In genomic region chr7:64574481-64575159, GRCh38 we compare ENCODE assay signal across 8 cellular contexts. TPM values are rescaled to one million over a fixed set of nuclear protein-coding genes. Genes with fewer than 3 reads are reported as not detected.
DNase-seq lines count a peak whose midpoint lies in the region; ATAC-seq and TF ChIP-seq lines count a peak whose summit lies in the region.

No MANE protein-coding gene starts in this region.

- H3K27ac ChIP-seq in RWPE2 (ENCODE audit: poor library complexity, severe bottlenecking) = peak overlapping the region; percentile 30
- no peak overlapping the region for H3K27ac ChIP-seq in esophagus squamous epithelium
- peak overlapping the region; percentile 39 for H3K27ac ChIP-seq in neuronal stem cell (replicated peaks; ENCODE audit: low read length)

- TF ChIP-seq CTCF in RWPE2 (IDR thresholded peaks at IDR 0.05; ENCODE audit: poor library complexity, severe bottlenecking) (no peak), esophagus squamous epithelium (IDR thresholded peaks at IDR 0.05) (no peak), BE2C (IDR thresholded peaks at IDR 0.05; ENCODE audit: low read depth, low read length) (no peak), type B pancreatic cell (conservative IDR thresholded peaks at IDR 0.05) (no peak)

- H3K36me3 ChIP-seq in RWPE2 (ENCODE audit: low read depth) (no peaks in the 10 kb centered on the region), esophagus squamous epithelium (no peaks in the 10 kb centered on the region), neuronal stem cell (replicated peaks in 1 of 2; ENCODE audit: control insufficient read depth in 2 of 2, insufficient read depth in 2 of 2, low read length in 2 of 2) (no peaks in the 10 kb centered on the region), BE2C (no peaks in the 10 kb centered on the region)

- H3K23ac ChIP-seq in neuronal stem cell (ENCODE audit: low read depth, low read length, poor library complexity) = no peak overlapping the region

- 23 to 71% methylated on average over 13 to 24 of the region's 26 CpGs for whole genome bisulfite sequencing in esophagus squamous epithelium, 2 donors
- WGBS in neuronal stem cell (ENCODE audit: extremely low coverage in 2 of 2, insufficient read length in 2 of 2, insufficient replicate concordance in 1 of 2), 2 donors = no CpG with 5 or more reads among the region's 26 CpGs

- H3K27me3 Mint-ChIP-seq in type B pancreatic cell = no peaks in the 10 kb centered on the region

- H3K4me3 ChIP-seq in RWPE2 (ENCODE audit: severe bottlenecking) (peak overlapping the region; percentile 56), esophagus squamous epithelium (peak overlapping the region; percentile 14 to 43 (median 38)), neuronal stem cell (ENCODE audit: low read length in 2 of 2) (peak overlapping the region in 1 of 2 donors; percentile 80), BE2C (ENCODE audit: low read depth, low read length) (no peak overlapping the region)

- DNase-seq in AG20443 (ENCODE audit: low spot score) = peak; percentile 87
- peak; percentile 64 for DNase-seq in RWPE2 (ENCODE audit: low spot score)
- no peak for DNase-seq in esophagus squamous epithelium (lab: John Stamatoyannopoulos, UW)
- no peak for DNase-seq in neuronal stem cell (ENCODE audit: low spot score)
- no peak for DNase-seq in amniotic stem cell (lab: John Stamatoyannopoulos, UW)
- DNase-seq in HEK293T (ENCODE audit: extremely low spot score) = no peak
- no peak for DNase-seq in BE2C
- DNase-seq in type B pancreatic cell (ENCODE audit: extremely low spot score, unreplicated experiment) = no peak

- H3K27ac Mint-ChIP-seq in type B pancreatic cell = no peak overlapping the region

- H3K18ac ChIP-seq in neuronal stem cell (ENCODE audit: low read length) = no peak overlapping the region

- no peak overlapping the region for H3K14ac ChIP-seq in neuronal stem cell (ENCODE audit: low read length)

- H3K4me1 ChIP-seq in RWPE2 (ENCODE audit: insufficient read depth, poor library complexity, severe bottlenecking) (no peaks in the 10 kb centered on the region), esophagus squamous epithelium (peaks cover 0 to 14% (median 4%) of the 10 kb centered on the region in 3 donors), neuronal stem cell (ENCODE audit: control insufficient read depth in 2 of 2, insufficient read depth in 1 of 2, low read depth in 1 of 2, low read length in 2 of 2) (no peaks in the 10 kb centered on the region), BE2C (no peaks in the 10 kb centered on the region)

- H3K36me3 Mint-ChIP-seq in type B pancreatic cell = no peaks in the 10 kb centered on the region

- no peak overlapping the region for H2AK5ac ChIP-seq in neuronal stem cell (ENCODE audit: low read depth, low read length)

- H2BK5ac ChIP-seq in neuronal stem cell (ENCODE audit: low read length) = no peak overlapping the region

- H3K4me3 Mint-ChIP-seq in type B pancreatic cell = no peak overlapping the region

- H3K9ac ChIP-seq in neuronal stem cell (ENCODE audit: low read depth, low read length, poor library complexity) = no peak overlapping the region

- H3K4me1 Mint-ChIP-seq in type B pancreatic cell (ENCODE audit: unreplicated experiment) = no peaks in the 10 kb centered on the region

- H2BK12ac ChIP-seq in neuronal stem cell (ENCODE audit: low read length) = no peak overlapping the region

- peak; percentile 97 for ATAC-seq in RWPE2 (ENCODE audit: low read depth)

- H3K27me3 ChIP-seq in RWPE2 (ENCODE audit: insufficient read depth, poor library complexity, severe bottlenecking) (peaks cover 5% of the 10 kb centered on the region), esophagus squamous epithelium (peaks cover 0 to 17% (median 0%) of the 10 kb centered on the region in 4 donors), neuronal stem cell (ENCODE audit: control insufficient read depth in 3 of 3, insufficient read depth in 3 of 3, low read depth in 1 of 3, low read length in 3 of 3) (peaks cover 0 to 2% (median 0%) of the 10 kb centered on the region in 3 experiments), BE2C (no peaks in the 10 kb centered on the region)

- intact Hi-C loops in esophagus squamous epithelium (cut with DNase I) = no loop called here

- no peak overlapping the region for H3K4ac ChIP-seq in neuronal stem cell (ENCODE audit: low read length)

- H4K8ac ChIP-seq in neuronal stem cell (ENCODE audit: low read depth, low read length) = no peak overlapping the region

- H3K4me2 ChIP-seq in neuronal stem cell (ENCODE audit: insufficient read depth, low read length, poor library complexity, severe bottlenecking) = no peak overlapping the region

- CTCF ChIA-PET in HEK293T (lab: Yijun Ruan, JAX) = no interaction called here

- no peaks in the 10 kb centered on the region for H3K9me3 Mint-ChIP-seq in type B pancreatic cell

- no peaks in the 10 kb centered on the region for H3K9me3 ChIP-seq in RWPE2 (ENCODE audit: severe bottlenecking)
- H3K9me3 ChIP-seq in esophagus squamous epithelium = peaks cover 0 to 6% (median 0%) of the 10 kb centered on the region in 3 donors
- H3K9me3 ChIP-seq in neuronal stem cell (replicated peaks in 1 of 2; ENCODE audit: control insufficient read depth in 2 of 2, insufficient read depth in 1 of 2, low read depth in 1 of 2, low read length in 2 of 2) = peaks cover 0 to 17% of the 10 kb centered on the region in 2 donors
- H3K9me3 ChIP-seq in BE2C = no peaks in the 10 kb centered on the region; the same call in 1 of the 2 replicates

- no peaks in the 10 kb centered on the region for H3K79me1 ChIP-seq in neuronal stem cell (ENCODE audit: low read depth, low read length)

- TF ChIP-seq POLR2A in esophagus squamous epithelium (IDR thresholded peaks at IDR 0.05) = no peak

- H4K91ac ChIP-seq in neuronal stem cell (ENCODE audit: low read depth, low read length, poor library complexity) = no peak overlapping the region

- POLR2A ChIA-PET in HEK293T (lab: Yijun Ruan, JAX) = no interaction called here

- peak overlapping the region; percentile 45 for H2AFZ ChIP-seq in neuronal stem cell (ENCODE audit: low read length)

- no peak overlapping the region for H2BK15ac ChIP-seq in neuronal stem cell (ENCODE audit: low read length)

- H2BK120ac ChIP-seq in neuronal stem cell (ENCODE audit: low read depth, low read length) = no peak overlapping the region

TF ChIP-seq in HEK293T, 16 proteins besides CTCF, POLR2A, EP300 and RAD21:
- no peak for TF ChIP-seq SP1 (IDR thresholded peaks at IDR 0.05)
- TF ChIP-seq TARDBP (IDR thresholded peaks at IDR 0.05) = no peak
- TF ChIP-seq ELF4 (IDR thresholded peaks at IDR 0.05) = no peak
- TF ChIP-seq HDGF (IDR thresholded peaks at IDR 0.05; ENCODE audit: borderline replicate concordance) = no peak
- TF ChIP-seq PKNOX1 (IDR thresholded peaks at IDR 0.05) = no peak
- TF ChIP-seq L3MBTL2 (conservative IDR thresholded peaks at IDR 0.05) = no peak
- no peak for TF ChIP-seq ARNT (IDR thresholded peaks at IDR 0.05)
- no peak for TF ChIP-seq ZNF384 (IDR thresholded peaks at IDR 0.05)
- no peak for TF ChIP-seq CTBP1 (IDR thresholded peaks at IDR 0.05; ENCODE audit: borderline replicate concordance)
- TF ChIP-seq FOXK2 (IDR thresholded peaks at IDR 0.05) = no peak

RNA-seq across cellular contexts. Expression of gene ZNF680, which starts 11.7 kb away (rescaled TPM):
- total RNA-seq in esophagus squamous epithelium (10 to 100 TPM in 1 of 4 donors, 1 to 10 TPM in 3; 5.5 to 10.3 (median 7.4) TPM), type B pancreatic cell (ENCODE audit: low replicate concordance) (5.5 and 15.9 TPM in 2 replicates)
- polyA plus RNA-seq in neuronal stem cell (2013, experiment 1 of 2) = 6.4 TPM
- polyA plus RNA-seq in neuronal stem cell (2013, experiment 2 of 2) = 6.7 TPM
- 2.2 TPM for polyA plus RNA-seq in BE2C (2012; ENCODE audit: insufficient read depth, insufficient read length, low read depth)

Comparison
In these comparisons a context has a peak if more than half of its experiments do, and no peak if none do; other contexts are left out.
1. DNase-seq: peak in AG20443 (single experiment) and RWPE2 (single experiment); none in esophagus squamous epithelium (single experiment), neuronal stem cell (single experiment), amniotic stem cell (single experiment), HEK293T (single experiment), BE2C (single experiment) and type B pancreatic cell (single experiment).
2. H3K27ac ChIP-seq: peak in RWPE2 (single experiment) and neuronal stem cell (single experiment); none in esophagus squamous epithelium (0 of 4).